In genomic region chr5:178808886-178809285, GRCh38 we compare ENCODE assay signal across 26 cellular contexts.
"Had no signal": no experiment of that assay in that cellular context is flagged by ENCODE, and none has a peak within 500 bp of the region (broad histone marks: within the 10 kb centered on the region; RNA-seq: fewer than 3 reads in every experiment).

No MANE protein-coding gene starts in this region.

- H3K4me1 Mint-ChIP-seq: activated CD4-positive, alpha-beta T cell treated with anti-CD3 and anti-CD28 coated beads, Interleukin-2, amount 10 ng/mL, durations not matched to agents 7 days and 5 days; activated T-helper 17 cell treated with anti-CD3 and anti-CD28 coated beads, Interleukin-2, amount 50 U/mL, for 72 hours; central memory CD8-positive, alpha-beta T cell had no signal

- H3K36me3 Mint-ChIP-seq: activated naive CD8-positive, alpha-beta T cell had no signal

- H3K27ac Mint-ChIP-seq: activated CD4-positive, alpha-beta T cell treated with anti-CD3 and anti-CD28 coated beads, Interleukin-2, amount 10 ng/mL, durations not matched to agents 7 days and 5 days; activated CD8-positive, alpha-beta T cell treated with anti-CD3 and anti-CD28 coated beads for 36 hours; activated naive CD8-positive, alpha-beta T cell; activated T-helper 17 cell treated with anti-CD3 and anti-CD28 coated beads, Interleukin-2, amount 50 U/mL, for 72 hours; effector memory CD8-positive, alpha-beta T cell; WTC11 had no signal

- H3K4me3 Mint-ChIP-seq: activated CD4-positive, alpha-beta T cell treated with anti-CD3 and anti-CD28 coated beads, Interleukin-2, amount 10 ng/mL, durations not matched to agents 7 days and 5 days; activated CD8-positive, alpha-beta T cell treated with anti-CD3 and anti-CD28 coated beads for 36 hours; activated naive CD8-positive, alpha-beta T cell; activated T-cell treated with anti-CD3 and anti-CD28 coated beads, Interleukin-2, amount 50 U/mL, for 4 hours; activated T-helper 17 cell treated with anti-CD3 and anti-CD28 coated beads, Interleukin-2, amount 50 U/mL, for 72 hours; central memory CD8-positive, alpha-beta T cell; effector memory CD8-positive, alpha-beta T cell; WTC11 had no signal

- H3K27me3 Mint-ChIP-seq: activated CD4-positive, alpha-beta T cell treated with anti-CD3 and anti-CD28 coated beads, Interleukin-2, amount 10 ng/mL, durations not matched to agents 7 days and 5 days had no signal

- H3K4me3 ChIP-seq: esophagus squamous epithelium had no signal

- DNase-seq: activated CD4-positive, alpha-beta T cell treated with anti-CD3 and anti-CD28 coated beads for 1 hour; activated CD4-positive, alpha-beta T cell treated with anti-CD3 and anti-CD28 coated beads for 4 hours; activated CD4-positive, alpha-beta T cell treated with anti-CD3 and anti-CD28 coated beads, Interleukin-2, amount 10 ng/mL, durations not matched to agents 7 days and 5 days; activated CD4-positive, alpha-beta T cell treated with anti-CD3 and anti-CD28 coated beads, Interleukin-2, amount 50 U/mL, for 4 hours; activated CD8-positive, alpha-beta memory T cell treated with anti-CD3 and anti-CD28 coated beads for 24 hours; activated CD8-positive, alpha-beta T cell treated with anti-CD3 and anti-CD28 coated beads for 36 hours; activated effector memory CD4-positive, alpha-beta T cell treated with Interleukin-2 at 50 U/mL for 16 hours; activated gamma-delta T cell treated with Interleukin-2 at 50 U/mL for 16 hours; activated naive CD4-positive, alpha-beta T cell treated with anti-CD3 and anti-CD28 coated beads, Interleukin-2, amount 50 U/mL, for 16 hours; activated naive CD4-positive, alpha-beta T cell treated with Interleukin-2 at 50 U/mL for 16 hours; activated T-cell treated with anti-CD3 and anti-CD28 coated beads, Interleukin-2, amount 50 U/mL, for 4 hours; amniotic stem cell; anterior cingulate cortex; brain microvascular endothelial cell; cortex of kidney; dermis blood vessel endothelial cell; effector CD4-positive, alpha-beta T cell; effector memory CD8-positive, alpha-beta T cell; esophagus squamous epithelium; foreskin fibroblast; head of caudate nucleus; T-helper 2 cell had no signal

- H3K9me3 Mint-ChIP-seq: activated CD8-positive, alpha-beta T cell treated with anti-CD3 and anti-CD28 coated beads for 36 hours; activated T-cell treated with anti-CD3 and anti-CD28 coated beads, Interleukin-2, amount 50 U/mL, for 4 hours; activated T-helper 17 cell treated with anti-CD3 and anti-CD28 coated beads, Interleukin-2, amount 50 U/mL, for 72 hours; central memory CD8-positive, alpha-beta T cell; effector memory CD8-positive, alpha-beta T cell had no signal
